Comparison of ENCODE assay signal across 13 cellular contexts in the genomic region with DNA sequence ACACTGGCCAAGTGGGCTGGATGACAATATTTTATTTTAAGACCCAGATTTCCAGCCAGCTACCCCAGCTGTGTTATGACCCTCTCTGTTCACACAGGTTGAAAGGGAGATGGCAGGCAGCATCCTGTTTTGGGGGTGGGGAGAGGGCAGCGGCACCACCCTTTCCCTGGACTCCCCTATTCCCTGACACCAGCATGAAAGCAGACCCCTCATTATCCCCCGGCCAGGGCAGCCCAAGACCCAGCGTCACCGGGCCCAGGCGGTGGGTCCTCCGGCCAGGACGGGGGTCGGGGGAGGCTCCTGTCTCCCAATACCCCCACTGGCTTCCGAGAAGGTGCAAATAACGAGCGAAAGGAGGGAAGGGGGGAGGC.
A peak's percentile ranks its signal among the peaks of the same experiment; 100 is the strongest.
DNase-seq lines count a peak whose midpoint lies in the region; ATAC-seq and TF ChIP-seq lines count a peak whose summit lies in the region.
"Had no signal": no experiment of that assay in that cellular context is flagged by ENCODE, and none has a peak within 500 bp of the region (broad histone marks: within the 10 kb centered on the region; RNA-seq: fewer than 3 reads in every experiment).

No MANE protein-coding gene starts in this region.

- no peaks in the 10 kb centered on the region for H3K9me3 Mint-ChIP-seq in natural killer cell treated with Interleukin-12 subunit alpha and Interleukin-12 subunit beta and Interleukin-15 and Interleukin-18, amount 100 ng/mL, for 72 hours
- H3K9me3 Mint-ChIP-seq: activated T-helper 2 cell treated with anti-CD3 and anti-CD28 coated beads, Interferon-gamma antibody, Interleukin-2, Interleukin-4, amounts not matched to agents 10 μg/mL and 5 μg/mL and 100 μg/mL, durations not matched to agents 14 hours and 24 hours and 36 hours; WTC11 had no signal

- no peaks in the 10 kb centered on the region for H3K4me1 Mint-ChIP-seq in natural killer cell treated with Interleukin-12 subunit alpha and Interleukin-12 subunit beta and Interleukin-15 and Interleukin-18, amount 100 ng/mL, for 72 hours (ENCODE audit: low read depth in 2 of 2)

- H3K4me3 Mint-ChIP-seq in natural killer cell treated with Interleukin-12 subunit alpha and Interleukin-12 subunit beta and Interleukin-15 and Interleukin-18, amount 100 ng/mL, for 72 hours = no peak overlapping the region
- H3K4me3 Mint-ChIP-seq: WTC11 had no signal

- H3K36me3 Mint-ChIP-seq in natural killer cell treated with Interleukin-12 subunit alpha and Interleukin-12 subunit beta and Interleukin-15 and Interleukin-18, amount 100 ng/mL, for 72 hours = no peaks in the 10 kb centered on the region
- H3K36me3 Mint-ChIP-seq: WTC11 had no signal

- H3K4me1 ChIP-seq in RWPE2 (ENCODE audit: insufficient read depth, poor library complexity, severe bottlenecking) = peaks cover 23% of the 10 kb centered on the region
- H3K4me1 ChIP-seq: right lobe of liver had no signal

- ATAC-seq in RWPE2 (ENCODE audit: low read depth) = no peak
- ATAC-seq in natural killer cell treated with Interleukin-12 subunit alpha and Interleukin-12 subunit beta and Interleukin-15 and Interleukin-18, amount 100 ng/mL, for 72 hours = no peak
- ATAC-seq: HCT116 had no signal

- H3K36me3 ChIP-seq in RWPE2 (ENCODE audit: low read depth) = no peaks in the 10 kb centered on the region
- H3K36me3 ChIP-seq: right lobe of liver had no signal

- H3K27ac ChIP-seq in RWPE2 (ENCODE audit: poor library complexity, severe bottlenecking) (no peak overlapping the region), temporal lobe (ENCODE audit: low read depth, low read length) (peak overlapping the region; percentile 20)
- H3K27ac ChIP-seq: right lobe of liver, SK-N-MC had no signal

- peaks cover 5 to 8% of the 10 kb centered on the region in 2 donors for H3K27me3 Mint-ChIP-seq in natural killer cell treated with Interleukin-12 subunit alpha and Interleukin-12 subunit beta and Interleukin-15 and Interleukin-18, amount 100 ng/mL, for 72 hours

- H3K27me3 ChIP-seq in RWPE2 (ENCODE audit: insufficient read depth, poor library complexity, severe bottlenecking) = no peaks in the 10 kb centered on the region
- H3K27me3 ChIP-seq: right lobe of liver had no signal

- peak; percentile 52 for DNase-seq in RWPE2 (ENCODE audit: low spot score)
- peak; percentile 36 for DNase-seq in ecto neural progenitor cell (ENCODE audit: low spot score)
- DNase-seq in natural killer cell treated with Interleukin-12 subunit alpha and Interleukin-12 subunit beta and Interleukin-15 and Interleukin-18, amount 100 ng/mL, for 72 hours (ENCODE audit: low spot score) = peak; percentile 42
- no peak for DNase-seq in middle frontal gyrus (ENCODE audit: extremely low spot score, low spot score)
- DNase-seq in NCI-H1417 treated with DMSO at 0.1 percent for 48 hours (lab: John Stamatoyannopoulos, UW) = no peak
- DNase-seq in NCI-H187 treated with DMSO at 0.1 percent for 48 hours (lab: John Stamatoyannopoulos, UW) = no peak
- DNase-seq: NCI-H187 had no signal

- no peak overlapping the region for H3K4me3 ChIP-seq in RWPE2 (ENCODE audit: severe bottlenecking)
- H3K4me3 ChIP-seq: right lobe of liver, SK-N-MC had no signal

- TF ChIP-seq CTCF in RWPE2 (IDR thresholded peaks at IDR 0.05; ENCODE audit: poor library complexity, severe bottlenecking) = no peak

- H3K27ac Mint-ChIP-seq in natural killer cell treated with Interleukin-12 subunit alpha and Interleukin-12 subunit beta and Interleukin-15 and Interleukin-18, amount 100 ng/mL, for 72 hours = no peak overlapping the region
- H3K27ac Mint-ChIP-seq: activated T-helper 2 cell treated with anti-CD3 and anti-CD28 coated beads, Interferon-gamma antibody, Interleukin-2, Interleukin-4, amounts not matched to agents 10 μg/mL and 5 μg/mL and 100 μg/mL, durations not matched to agents 14 hours and 24 hours and 36 hours; WTC11 had no signal

- H3K9me3 ChIP-seq in RWPE2 (ENCODE audit: severe bottlenecking) = no peaks in the 10 kb centered on the region
- H3K9me3 ChIP-seq: right lobe of liver had no signal

Comparison
In these comparisons a context has a peak if more than half of its experiments do, and no peak if none do; other contexts are left out.
1. DNase-seq: peak in RWPE2 (single experiment), ecto neural progenitor cell (single experiment) and natural killer cell treated with Interleukin-12 subunit alpha and Interleukin-12 subunit beta and Interleukin-15 and Interleukin-18, amount 100 ng/mL, for 72 hours (single experiment); none in middle frontal gyrus (single experiment), NCI-H1417 treated with DMSO at 0.1 percent for 48 hours (single experiment) and NCI-H187 treated with DMSO at 0.1 percent for 48 hours (single experiment).